ENCODE assay signal across 10 cellular contexts in the genomic region with DNA sequence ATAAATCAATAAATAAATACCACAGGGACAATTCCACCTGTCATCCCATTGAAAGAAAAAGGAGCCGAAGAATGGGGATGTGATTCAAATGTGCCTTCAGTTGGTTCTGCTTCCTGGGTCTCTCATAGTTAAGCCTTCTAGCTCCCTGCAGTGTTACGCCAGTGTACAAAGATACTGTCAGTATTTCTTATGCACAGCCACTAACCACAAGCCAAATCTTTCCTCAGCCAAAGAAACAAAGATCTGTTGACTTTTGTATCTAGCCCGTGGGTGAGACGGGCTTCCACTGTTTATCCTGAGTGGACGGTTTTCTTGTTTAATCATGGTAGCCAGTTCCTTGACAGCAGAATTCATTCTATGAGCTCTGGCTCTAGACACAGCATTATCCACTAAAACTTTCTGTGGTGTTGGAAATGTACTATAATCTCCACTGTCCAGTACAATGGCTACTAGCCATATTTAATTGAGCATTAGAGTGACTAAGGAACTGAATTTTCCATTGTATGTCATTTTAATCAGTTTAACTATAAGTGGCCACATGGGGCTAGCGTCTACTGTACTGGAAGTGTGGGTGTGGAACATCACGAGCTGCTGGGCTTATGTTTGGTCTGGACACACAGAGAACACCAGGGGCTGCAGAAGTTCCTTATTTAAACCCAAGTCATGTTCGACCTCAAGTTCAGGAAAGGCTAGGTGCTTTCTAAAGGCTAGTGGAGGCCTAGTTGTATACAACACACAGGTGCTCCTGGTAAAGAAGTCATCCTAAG.
"Had no signal": no experiment of that assay in that cellular context is flagged by ENCODE, and none has a peak within 500 bp of the region (broad histone marks: within the 10 kb centered on the region; RNA-seq: fewer than 3 reads in every experiment).

No MANE protein-coding gene starts in this region.

- H3K4me3 ChIP-seq: body of pancreas, gastroesophageal sphincter had no signal

- H3K27me3 ChIP-seq: body of pancreas, gastroesophageal sphincter had no signal

- H3K4me3 Mint-ChIP-seq: activated naive CD4-positive, alpha-beta T cell treated with anti-CD3 and anti-CD28 coated beads, Interleukin-2, amount 10 ng/mL, durations not matched to agents 7 days and 5 days; dendritic cell treated with granulocyte-macrophage colony-stimulating factor and Interleukin-4, amounts not matched to agents 40 ng/mL and 50 ng/mL, for 4 days; effector memory CD8-positive, alpha-beta T cell had no signal

- DNase-seq: activated naive CD4-positive, alpha-beta T cell treated with anti-CD3 and anti-CD28 coated beads, Interleukin-2, amount 10 ng/mL, durations not matched to agents 7 days and 5 days; effector memory CD8-positive, alpha-beta T cell; stimulated activated naive CD4-positive, alpha-beta T cell treated with Interleukin-2 at 50 U/mL for 16 hours; T-helper 2 cell; trophoblast cell had no signal

- H3K27ac ChIP-seq: body of pancreas, epithelial cell of prostate, gastroesophageal sphincter had no signal

- H3K36me3 ChIP-seq: gastroesophageal sphincter had no signal

- ATAC-seq: body of pancreas; effector memory CD8-positive, alpha-beta T cell had no signal

- H3K9me3 Mint-ChIP-seq: activated naive CD4-positive, alpha-beta T cell treated with anti-CD3 and anti-CD28 coated beads, Interleukin-2, amount 10 ng/mL, durations not matched to agents 7 days and 5 days; activated T-helper 2 cell treated with anti-CD3 and anti-CD28 coated beads, Interferon-gamma antibody, Interleukin-2, Interleukin-4, amounts not matched to agents 10 μg/mL and 5 μg/mL and 100 μg/mL, durations not matched to agents 14 hours and 24 hours and 36 hours; dendritic cell treated with granulocyte-macrophage colony-stimulating factor and Interleukin-4, amounts not matched to agents 40 ng/mL and 50 ng/mL, for 4 days; effector memory CD8-positive, alpha-beta T cell had no signal

- H3K4me1 ChIP-seq: body of pancreas, gastroesophageal sphincter had no signal

- H3K9me3 ChIP-seq: body of pancreas, gastroesophageal sphincter had no signal

- H3K27ac Mint-ChIP-seq: activated naive CD4-positive, alpha-beta T cell treated with anti-CD3 and anti-CD28 coated beads, Interleukin-2, amount 10 ng/mL, durations not matched to agents 7 days and 5 days; activated T-helper 2 cell treated with anti-CD3 and anti-CD28 coated beads, Interferon-gamma antibody, Interleukin-2, Interleukin-4, amounts not matched to agents 10 μg/mL and 5 μg/mL and 100 μg/mL, durations not matched to agents 14 hours and 24 hours and 36 hours; dendritic cell treated with granulocyte-macrophage colony-stimulating factor and Interleukin-4, amounts not matched to agents 40 ng/mL and 50 ng/mL, for 4 days; effector memory CD8-positive, alpha-beta T cell had no signal

- H3K4me1 Mint-ChIP-seq: activated naive CD4-positive, alpha-beta T cell treated with anti-CD3 and anti-CD28 coated beads, Interleukin-2, amount 10 ng/mL, durations not matched to agents 7 days and 5 days had no signal

- H3K36me3 Mint-ChIP-seq: activated naive CD4-positive, alpha-beta T cell treated with anti-CD3 and anti-CD28 coated beads, Interleukin-2, amount 10 ng/mL, durations not matched to agents 7 days and 5 days had no signal
